ENCODE assay signal across 1 cellular context in the genomic region with DNA sequence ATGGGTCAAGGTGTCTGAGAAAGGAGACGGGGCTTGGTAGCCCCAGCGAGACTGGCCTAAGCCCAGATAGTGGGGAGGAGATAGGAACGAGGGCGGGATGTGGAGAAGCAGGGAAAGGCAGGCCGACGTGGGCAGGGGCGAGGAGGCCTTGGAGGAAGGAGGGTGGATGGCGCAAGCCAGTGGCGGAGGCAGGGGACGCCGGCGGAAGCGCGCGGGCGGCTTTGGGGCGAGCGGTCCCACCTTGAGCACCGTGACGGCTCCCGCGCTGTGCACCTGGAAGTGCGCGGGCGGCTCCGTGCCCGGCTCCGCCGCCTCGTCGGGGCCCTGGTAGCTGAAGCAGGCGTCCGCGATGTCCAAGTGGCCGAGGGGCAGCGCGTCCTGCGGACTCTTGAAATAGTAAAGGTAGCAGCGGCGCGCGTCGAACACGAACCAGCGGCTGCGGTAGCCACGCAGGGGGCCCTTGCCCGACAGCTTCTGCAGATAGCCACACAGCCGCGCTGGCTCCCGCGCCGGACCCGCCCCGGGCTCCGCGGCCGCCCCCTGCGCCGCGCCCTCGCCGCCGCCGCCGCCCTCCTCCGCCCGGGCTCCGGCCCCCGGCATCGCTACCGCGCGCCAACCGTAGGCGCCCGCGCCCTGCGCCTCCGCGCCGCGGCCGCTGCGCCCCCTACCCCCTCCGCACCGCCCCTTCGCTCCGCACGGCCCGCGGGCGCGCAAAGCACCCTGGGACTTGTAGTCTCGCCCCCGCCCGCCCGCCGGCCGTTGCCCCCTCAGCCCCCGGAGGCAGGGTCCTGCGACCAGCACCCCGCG.
TF ChIP-seq lines count a peak whose summit lies in the region.

TSS of gene TBC1D2B (minus strand) at position 659 of the 807 bp plus-strand sequence. CDS start at position 600, 59 bp downstream.

TF ChIP-seq in HepG2, 621 proteins besides CTCF, POLR2A, EP300 and RAD21 (continued from another document and continues in another):
- TF ChIP-seq, protein P1, sequence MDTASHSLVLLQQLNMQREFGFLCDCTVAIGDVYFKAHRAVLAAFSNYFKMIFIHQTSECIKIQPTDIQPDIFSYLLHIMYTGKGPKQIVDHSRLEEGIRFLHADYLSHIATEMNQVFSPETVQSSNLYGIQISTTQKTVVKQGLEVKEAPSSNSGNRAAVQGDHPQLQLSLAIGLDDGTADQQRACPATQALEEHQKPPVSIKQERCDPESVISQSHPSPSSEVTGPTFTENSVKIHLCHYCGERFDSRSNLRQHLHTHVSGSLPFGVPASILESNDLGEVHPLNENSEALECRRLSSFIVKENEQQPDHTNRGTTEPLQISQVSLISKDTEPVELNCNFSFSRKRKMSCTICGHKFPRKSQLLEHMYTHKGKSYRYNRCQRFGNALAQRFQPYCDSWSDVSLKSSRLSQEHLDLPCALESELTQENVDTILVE (CRISPR knock-in tag; IDR thresholded peaks at IDR 0.05) = no peak
- TF ChIP-seq ZNF446 (CRISPR knock-in tag; IDR thresholded peaks at IDR 0.05) (no peak), ZFP36 (IDR thresholded peaks at IDR 0.05; ENCODE audit: borderline replicate concordance, low read depth, low read length, partially characterized antibody) (no peak), REXO4 (CRISPR knock-in tag; IDR thresholded peaks at IDR 0.05; ENCODE audit: borderline replicate concordance) (no peak), ZNF20 (CRISPR knock-in tag; IDR thresholded peaks at IDR 0.05) (no peak), ZNF546 (CRISPR knock-in tag; conservative IDR thresholded peaks at IDR 0.05) (no peak), IKZF4 (CRISPR knock-in tag; IDR thresholded peaks at IDR 0.05; ENCODE audit: borderline replicate concordance, low read depth, not compliant biosample characterization) (no peak), SYNCRIP (IDR thresholded peaks at IDR 0.05; ENCODE audit: insufficient read depth, low read depth, low read length) (no peak), ZNF749 (CRISPR knock-in tag; IDR thresholded peaks at IDR 0.05; ENCODE audit: borderline replicate concordance) (no peak), ZBTB7A (CRISPR knock-in tag; IDR thresholded peaks at IDR 0.05) (no peak), ZNF567 (CRISPR knock-in tag; IDR thresholded peaks at IDR 0.05; ENCODE audit: borderline replicate concordance) (no peak), ZNF362 (CRISPR knock-in tag; IDR thresholded peaks at IDR 0.05; ENCODE audit: borderline replicate concordance) (no peak), ZNF792 (CRISPR knock-in tag; IDR thresholded peaks at IDR 0.05) (no peak), ZMAT5 (CRISPR knock-in tag; IDR thresholded peaks at IDR 0.05; ENCODE audit: borderline replicate concordance, low read depth) (no peak), MTERF4 (CRISPR knock-in tag; IDR thresholded peaks at IDR 0.05) (no peak), ZBTB21 (CRISPR knock-in tag; IDR thresholded peaks at IDR 0.05) (no peak), PAWR (CRISPR knock-in tag; IDR thresholded peaks at IDR 0.05; ENCODE audit: borderline replicate concordance) (no peak), GFI1 (CRISPR knock-in tag; IDR thresholded peaks at IDR 0.05; ENCODE audit: borderline replicate concordance) (no peak), GATAD1 (CRISPR knock-in tag; IDR thresholded peaks at IDR 0.05) (no peak), CREB3 (CRISPR knock-in tag; IDR thresholded peaks at IDR 0.05) (no peak), DBP (CRISPR knock-in tag; IDR thresholded peaks at IDR 0.05; ENCODE audit: not compliant biosample characterization) (no peak), ZBTB20 (CRISPR knock-in tag; IDR thresholded peaks at IDR 0.05; ENCODE audit: borderline replicate concordance, low read depth) (no peak), SNRNP70 (IDR thresholded peaks at IDR 0.05; ENCODE audit: low read depth, low read length) (no peak), ZNF879 (CRISPR knock-in tag; IDR thresholded peaks at IDR 0.05) (no peak), PBX3 (CRISPR knock-in tag; IDR thresholded peaks at IDR 0.05; ENCODE audit: borderline replicate concordance) (no peak), DPF2 (CRISPR knock-in tag; IDR thresholded peaks at IDR 0.05; ENCODE audit: borderline replicate concordance, low read depth) (no peak), ZNF629 (CRISPR knock-in tag; conservative IDR thresholded peaks at IDR 0.05) (no peak), JARID2 (CRISPR knock-in tag; IDR thresholded peaks at IDR 0.05; ENCODE audit: insufficient replicate concordance) (no peak), SRY (CRISPR knock-in tag; IDR thresholded peaks at IDR 0.05) (peak; percentile 86; the same call in 1 of the 2 replicates), KAT8 (CRISPR knock-in tag; IDR thresholded peaks at IDR 0.05) (no peak), RARA (CRISPR knock-in tag; IDR thresholded peaks at IDR 0.05) (no peak)
- TF ChIP-seq, protein P2, sequence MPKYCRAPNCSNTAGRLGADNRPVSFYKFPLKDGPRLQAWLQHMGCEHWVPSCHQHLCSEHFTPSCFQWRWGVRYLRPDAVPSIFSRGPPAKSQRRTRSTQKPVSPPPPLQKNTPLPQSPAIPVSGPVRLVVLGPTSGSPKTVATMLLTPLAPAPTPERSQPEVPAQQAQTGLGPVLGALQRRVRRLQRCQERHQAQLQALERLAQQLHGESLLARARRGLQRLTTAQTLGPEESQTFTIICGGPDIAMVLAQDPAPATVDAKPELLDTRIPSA (CRISPR knock-in tag; IDR thresholded peaks at IDR 0.05; ENCODE audit: borderline replicate concordance) = no peak
- TF ChIP-seq, protein P3, sequence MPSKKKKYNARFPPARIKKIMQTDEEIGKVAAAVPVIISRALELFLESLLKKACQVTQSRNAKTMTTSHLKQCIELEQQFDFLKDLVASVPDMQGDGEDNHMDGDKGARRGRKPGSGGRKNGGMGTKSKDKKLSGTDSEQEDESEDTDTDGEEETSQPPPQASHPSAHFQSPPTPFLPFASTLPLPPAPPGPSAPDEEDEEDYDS (CRISPR knock-in tag; IDR thresholded peaks at IDR 0.05) = no peak
- TF ChIP-seq, protein P4, sequence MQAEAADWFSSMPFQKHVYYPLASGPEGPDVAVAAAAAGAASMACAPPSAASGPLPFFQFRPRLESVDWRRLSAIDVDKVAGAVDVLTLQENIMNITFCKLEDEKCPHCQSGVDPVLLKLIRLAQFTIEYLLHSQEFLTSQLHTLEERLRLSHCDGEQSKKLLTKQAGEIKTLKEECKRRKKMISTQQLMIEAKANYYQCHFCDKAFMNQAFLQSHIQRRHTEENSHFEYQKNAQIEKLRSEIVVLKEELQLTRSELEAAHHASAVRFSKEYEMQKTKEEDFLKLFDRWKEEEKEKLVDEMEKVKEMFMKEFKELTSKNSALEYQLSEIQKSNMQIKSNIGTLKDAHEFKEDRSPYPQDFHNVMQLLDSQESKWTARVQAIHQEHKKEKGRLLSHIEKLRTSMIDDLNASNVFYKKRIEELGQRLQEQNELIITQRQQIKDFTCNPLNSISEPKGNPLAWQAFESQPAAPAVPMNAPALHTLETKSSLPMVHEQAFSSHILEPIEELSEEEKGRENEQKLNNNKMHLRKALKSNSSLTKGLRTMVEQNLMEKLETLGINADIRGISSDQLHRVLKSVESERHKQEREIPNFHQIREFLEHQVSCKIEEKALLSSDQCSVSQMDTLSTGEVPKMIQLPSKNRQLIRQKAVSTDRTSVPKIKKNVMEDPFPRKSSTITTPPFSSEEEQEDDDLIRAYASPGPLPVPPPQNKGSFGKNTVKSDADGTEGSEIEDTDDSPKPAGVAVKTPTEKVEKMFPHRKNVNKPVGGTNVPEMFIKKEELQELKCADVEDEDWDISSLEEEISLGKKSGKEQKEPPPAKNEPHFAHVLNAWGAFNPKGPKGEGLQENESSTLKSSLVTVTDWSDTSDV (CRISPR knock-in tag; IDR thresholded peaks at IDR 0.05) = 0 out of 2 replicates have a peak, but pooled peaks have one; percentile 75
- TF ChIP-seq, protein P5, sequence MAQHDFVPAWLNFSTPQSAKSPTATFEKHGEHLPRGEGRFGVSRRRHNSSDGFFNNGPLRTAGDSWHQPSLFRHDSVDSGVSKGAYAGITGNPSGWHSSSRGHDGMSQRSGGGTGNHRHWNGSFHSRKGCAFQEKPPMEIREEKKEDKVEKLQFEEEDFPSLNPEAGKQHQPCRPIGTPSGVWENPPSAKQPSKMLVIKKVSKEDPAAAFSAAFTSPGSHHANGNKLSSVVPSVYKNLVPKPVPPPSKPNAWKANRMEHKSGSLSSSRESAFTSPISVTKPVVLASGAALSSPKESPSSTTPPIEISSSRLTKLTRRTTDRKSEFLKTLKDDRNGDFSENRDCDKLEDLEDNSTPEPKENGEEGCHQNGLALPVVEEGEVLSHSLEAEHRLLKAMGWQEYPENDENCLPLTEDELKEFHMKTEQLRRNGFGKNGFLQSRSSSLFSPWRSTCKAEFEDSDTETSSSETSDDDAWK (CRISPR knock-in tag; IDR thresholded peaks at IDR 0.05) = no peak
- TF ChIP-seq, protein P6, sequence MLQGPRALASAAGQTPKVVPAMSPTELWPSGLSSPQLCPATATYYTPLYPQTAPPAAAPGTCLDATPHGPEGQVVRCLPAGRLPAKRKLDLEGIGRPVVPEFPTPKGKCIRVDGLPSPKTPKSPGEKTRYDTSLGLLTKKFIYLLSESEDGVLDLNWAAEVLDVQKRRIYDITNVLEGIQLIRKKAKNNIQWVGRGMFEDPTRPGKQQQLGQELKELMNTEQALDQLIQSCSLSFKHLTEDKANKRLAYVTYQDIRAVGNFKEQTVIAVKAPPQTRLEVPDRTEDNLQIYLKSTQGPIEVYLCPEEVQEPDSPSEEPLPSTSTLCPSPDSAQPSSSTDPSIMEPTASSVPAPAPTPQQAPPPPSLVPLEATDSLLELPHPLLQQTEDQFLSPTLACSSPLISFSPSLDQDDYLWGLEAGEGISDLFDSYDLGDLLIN (CRISPR knock-in tag; IDR thresholded peaks at IDR 0.05; ENCODE audit: borderline replicate concordance) = no peak
- TF ChIP-seq, protein P7, sequence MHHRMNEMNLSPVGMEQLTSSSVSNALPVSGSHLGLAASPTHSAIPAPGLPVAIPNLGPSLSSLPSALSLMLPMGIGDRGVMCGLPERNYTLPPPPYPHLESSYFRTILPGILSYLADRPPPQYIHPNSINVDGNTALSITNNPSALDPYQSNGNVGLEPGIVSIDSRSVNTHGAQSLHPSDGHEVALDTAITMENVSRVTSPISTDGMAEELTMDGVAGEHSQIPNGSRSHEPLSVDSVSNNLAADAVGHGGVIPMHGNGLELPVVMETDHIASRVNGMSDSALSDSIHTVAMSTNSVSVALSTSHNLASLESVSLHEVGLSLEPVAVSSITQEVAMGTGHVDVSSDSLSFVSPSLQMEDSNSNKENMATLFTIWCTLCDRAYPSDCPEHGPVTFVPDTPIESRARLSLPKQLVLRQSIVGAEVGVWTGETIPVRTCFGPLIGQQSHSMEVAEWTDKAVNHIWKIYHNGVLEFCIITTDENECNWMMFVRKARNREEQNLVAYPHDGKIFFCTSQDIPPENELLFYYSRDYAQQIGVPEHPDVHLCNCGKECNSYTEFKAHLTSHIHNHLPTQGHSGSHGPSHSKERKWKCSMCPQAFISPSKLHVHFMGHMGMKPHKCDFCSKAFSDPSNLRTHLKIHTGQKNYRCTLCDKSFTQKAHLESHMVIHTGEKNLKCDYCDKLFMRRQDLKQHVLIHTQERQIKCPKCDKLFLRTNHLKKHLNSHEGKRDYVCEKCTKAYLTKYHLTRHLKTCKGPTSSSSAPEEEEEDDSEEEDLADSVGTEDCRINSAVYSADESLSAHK (CRISPR knock-in tag; IDR thresholded peaks at IDR 0.05; ENCODE audit: borderline replicate concordance) = no peak
- TF ChIP-seq, protein P8, sequence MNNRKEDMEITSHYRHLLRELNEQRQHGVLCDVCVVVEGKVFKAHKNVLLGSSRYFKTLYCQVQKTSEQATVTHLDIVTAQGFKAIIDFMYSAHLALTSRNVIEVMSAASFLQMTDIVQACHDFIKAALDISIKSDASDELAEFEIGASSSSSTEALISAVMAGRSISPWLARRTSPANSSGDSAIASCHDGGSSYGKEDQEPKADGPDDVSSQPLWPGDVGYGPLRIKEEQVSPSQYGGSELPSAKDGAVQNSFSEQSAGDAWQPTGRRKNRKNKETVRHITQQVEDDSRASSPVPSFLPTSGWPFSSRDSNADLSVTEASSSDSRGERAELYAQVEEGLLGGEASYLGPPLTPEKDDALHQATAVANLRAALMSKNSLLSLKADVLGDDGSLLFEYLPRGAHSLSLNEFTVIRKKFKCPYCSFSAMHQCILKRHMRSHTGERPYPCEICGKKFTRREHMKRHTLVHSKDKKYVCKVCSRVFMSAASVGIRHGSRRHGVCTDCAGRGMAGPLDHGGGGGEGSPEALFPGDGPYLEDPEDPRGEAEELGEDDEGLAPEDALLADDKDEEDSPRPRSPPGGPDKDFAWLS (CRISPR knock-in tag; IDR thresholded peaks at IDR 0.05; ENCODE audit: borderline replicate concordance) = no peak
